In the genomic region with DNA sequence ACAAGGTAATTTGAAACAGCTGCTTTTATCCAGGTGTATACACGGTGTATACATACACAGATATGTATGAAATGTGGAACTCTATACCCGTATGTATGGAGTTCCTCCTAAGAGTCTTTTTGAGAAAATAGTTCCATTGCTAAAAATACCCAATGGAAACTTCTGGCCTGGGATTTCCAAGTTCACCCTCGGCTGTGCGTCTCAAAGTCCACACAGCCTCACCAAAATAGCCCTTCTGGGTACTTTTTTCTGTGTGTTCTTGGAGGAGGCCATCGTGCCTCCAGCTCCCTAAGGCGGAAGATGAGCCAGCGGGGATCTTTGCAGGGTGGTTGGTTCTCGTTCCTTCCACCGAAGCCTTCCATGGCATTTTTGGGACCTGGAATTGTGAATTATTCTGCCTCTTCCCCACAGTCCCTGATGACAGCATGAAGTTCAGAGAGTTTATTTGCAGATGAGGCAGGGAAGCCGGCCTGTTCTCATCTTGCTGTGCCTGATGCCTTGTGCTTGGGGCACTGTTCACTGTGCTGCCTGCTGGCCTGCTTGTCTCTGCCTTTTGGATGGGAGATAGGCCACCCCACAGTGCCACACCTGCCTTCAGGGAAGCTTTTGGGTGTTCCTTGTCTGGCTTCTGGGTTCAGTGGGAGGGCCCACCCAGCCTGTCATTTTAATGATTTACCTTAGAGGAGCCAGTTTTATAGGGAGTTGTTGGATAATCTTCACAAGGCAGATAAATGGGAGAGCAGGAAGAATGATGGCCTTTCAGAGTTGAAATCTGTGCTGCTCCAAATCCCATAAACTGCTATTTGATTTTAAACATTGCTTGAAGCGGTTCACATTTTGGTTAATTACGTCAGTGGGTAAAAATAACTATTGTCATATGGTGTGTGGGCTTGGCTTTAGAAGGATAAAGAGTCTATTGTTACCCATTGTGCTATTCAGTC, we compare ENCODE assay signal across 10 cellular contexts.
DNase-seq lines count a peak whose midpoint lies in the region; ATAC-seq, FAIRE-seq and TF ChIP-seq lines count a peak whose summit lies in the region.
"Had no signal": no experiment of that assay in that cellular context is flagged by ENCODE, and none has a peak within 500 bp of the region (broad histone marks: within the 10 kb centered on the region; RNA-seq: fewer than 3 reads in every experiment).

No MANE protein-coding gene starts in this region.

- no peak for FAIRE-seq in GM12878 (lab: Jason Lieb, UNC)
- no peak for FAIRE-seq in HepG2 (lab: Jason Lieb, UNC)

- H3K9ac ChIP-seq in GM12878 (ENCODE audit: control insufficient read depth, insufficient read depth, low read length) (no peak overlapping the region), HepG2 (ENCODE audit: insufficient read depth, low read depth, low read length) (peak overlapping the region; percentile 26; the same call in 1 of the 2 replicates)

- BruUV-seq in GM12878 (replicated peaks; lab: Mats Ljungman, UMichigan) (no TSS peak), HepG2 (replicated peaks; lab: Mats Ljungman, UMichigan) (no TSS peak)

- ATAC-seq in Right ventricle myocardium inferior (no peak), GM12878 (0 out of 3 replicates have a peak, but pooled peaks have one; percentile 13), HepG2 (peak; percentile 78)

- no peak overlapping the region for H2AFZ ChIP-seq in GM12878 (ENCODE audit: control insufficient read depth, low read depth, low read length)
- no peak overlapping the region for H2AFZ ChIP-seq in HepG2 (ENCODE audit: low read length)

- intact Hi-C loops in Right ventricle myocardium inferior (cut with DNase I) (loop anchor here (5.0 kb wide), 1 partner anchor 157 kb away; no protein-coding TSS in a partner anchor), GM12878 (cut with micrococcal nuclease; ENCODE audit: unreplicated experiment) (no loop called here), HepG2 (cut with micrococcal nuclease; ENCODE audit: unreplicated experiment) (no loop called here)

- H3K79me2 ChIP-seq in GM12878 (ENCODE audit: control insufficient read depth, insufficient read depth, low read length) (peaks cover 6% of the 10 kb centered on the region), HepG2 (ENCODE audit: insufficient read depth, low read length) (no peaks in the 10 kb centered on the region)

- 43% methylated on average over 12 of the region's 12 CpGs for WGBS in GM12878 (ENCODE audit: insufficient coverage, insufficient replicate concordance, low lambda C conversion rate, missing lambda C conversion rate)
- 19% methylated on average over 11 of the region's 12 CpGs for WGBS in HepG2 (ENCODE audit: low lambda C conversion rate)

- H3K4me3 ChIP-seq in cardiac muscle cell (no peak overlapping the region), GM12878 (no peak overlapping the region), HepG2 (replicated peaks in 1 of 3; ENCODE audit: insufficient read depth in 1 of 3, low read depth in 2 of 3, low read length in 3 of 3) (0 out of 6 replicates have a peak overlapping the region, but pooled peaks of 1 of the 3 experiments have one; percentile 7)
- H3K4me3 ChIP-seq: thoracic aorta had no signal

- no peaks in the 10 kb centered on the region for H3K27me3 ChIP-seq in cardiac muscle cell
- no peaks in the 10 kb centered on the region for H3K27me3 ChIP-seq in GM12878 (replicated peaks in 1 of 2; ENCODE audit: control insufficient read depth in 2 of 2, insufficient read depth in 2 of 2, low read length in 1 of 2)
- H3K27me3 ChIP-seq in HepG2 (ENCODE audit: control insufficient read depth in 1 of 2, insufficient read depth in 2 of 2, low read length in 2 of 2): no peaks in the 10 kb centered on the region

- RAD21 ChIA-PET in GM12878 (lab: Charles Lee; ENCODE audit: unreplicated experiment): interaction anchor here (0.5 to 1.4 kb wide), 5 partner anchors 10 to 169 kb away, joined by 3 to 5 read pairs (median 3); no protein-coding TSS in a partner anchor

- TF ChIP-seq POLR2A in GM12878 (IDR thresholded peaks at IDR 0.05; ENCODE audit: low read depth, low read length) (no peak), HepG2 (IDR thresholded peaks at IDR 0.05; ENCODE audit: insufficient read depth in 1 of 2, low read depth in 2 of 2, low read length in 2 of 2) (no peak), erythroblast (IDR thresholded peaks at IDR 0.05; ENCODE audit: low read length) (no peak)

- H3K4me1 ChIP-seq in cardiac muscle cell (ENCODE audit: low read depth) (peaks cover 10% of the 10 kb centered on the region), GM12878 (ENCODE audit: control insufficient read depth, insufficient read depth, low read length) (peaks cover 49% of the 10 kb centered on the region), HepG2 (ENCODE audit: insufficient read depth, low read length) (peaks cover 56% of the 10 kb centered on the region)

- SMC1A ChIA-PET in GM12878 (lab: Charles Lee; ENCODE audit: uncharacterized antibody, unreplicated experiment): interaction anchor here (0.5 to 11.3 kb wide), 6 partner anchors 10 to 169 kb away, joined by 3 to 234 read pairs (median 3); no protein-coding TSS in a partner anchor

- H3K4me2 ChIP-seq in GM12878 (ENCODE audit: control insufficient read depth, insufficient read depth) (no peak overlapping the region), HepG2 (ENCODE audit: low read depth, low read length) (peak overlapping the region; percentile 40)

- H3K27ac ChIP-seq in cardiac muscle cell: peak overlapping the region; percentile 50
- peak overlapping the region; percentile 17; the same call in 1 of the 2 replicates for H3K27ac ChIP-seq in GM12878 (ENCODE audit: control insufficient read depth, insufficient read depth)
- peak overlapping the region; percentile 45 for H3K27ac ChIP-seq in HepG2 (ENCODE audit: extremely low read length, insufficient read depth, low read length)

- TF ChIP-seq CTCF in cardiac muscle cell (IDR thresholded peaks at IDR 0.05; ENCODE audit: low read depth, low read length) (no peak), GM12878 (IDR thresholded peaks at IDR 0.05 in 2 of 3, conservative IDR thresholded peaks at IDR 0.05 in 1 of 3; ENCODE audit: control insufficient read depth in 2 of 3, extremely low read depth in 1 of 3, insufficient read depth in 1 of 3, low read depth in 3 of 3, low read length in 3 of 3) (no peak), HepG2 (CRISPR knock-in tag; IDR thresholded peaks at IDR 0.05) (no peak)

- CTCF ChIA-PET in GM12878 (lab: Yijun Ruan, JAX) (interaction anchor here (0.6 to 10.9 kb wide), 3 partner anchors 10 to 168 kb away, joined by 3 to 244 read pairs (median 3); no protein-coding TSS in a partner anchor), HepG2 (lab: Yijun Ruan, JAX; ENCODE audit: low intra/inter-chr PET ratio, low total read pairs) (no interaction called here)

- H4K20me1 ChIP-seq in GM12878 (ENCODE audit: control insufficient read depth, insufficient read depth) (no peaks in the 10 kb centered on the region; the same call in 1 of the 2 replicates), HepG2 (ENCODE audit: insufficient read depth, low read length) (no peaks in the 10 kb centered on the region)

- H3K36me3 ChIP-seq in cardiac muscle cell (no peaks in the 10 kb centered on the region), GM12878 (ENCODE audit: control insufficient read depth in 2 of 2, insufficient read depth in 2 of 2, low read length in 1 of 2) (no peaks in the 10 kb centered on the region), HepG2 (replicated peaks in 1 of 2; ENCODE audit: control insufficient read depth in 1 of 2, insufficient read depth in 2 of 2, low read length in 2 of 2) (no peaks in the 10 kb centered on the region)
- H3K36me3 ChIP-seq: thoracic aorta had no signal

- TF ChIP-seq EP300 in GM12878 (IDR thresholded peaks at IDR 0.05; ENCODE audit: borderline replicate concordance in 1 of 2, control insufficient read depth in 1 of 2, low read depth in 2 of 2, low read length in 2 of 2): no peak
- TF ChIP-seq EP300 in HepG2 (IDR thresholded peaks at IDR 0.05; ENCODE audit: low read depth in 2 of 2, low read length in 2 of 2): no peak
- no peak for TF ChIP-seq EP300 in HepG2 (CRISPR knock-in tag; IDR thresholded peaks at IDR 0.05; ENCODE audit: borderline replicate concordance)

- H3K9me3 ChIP-seq in cardiac muscle cell (ENCODE audit: low read depth) (no peaks in the 10 kb centered on the region), GM12878 (replicated peaks; ENCODE audit: control insufficient read depth, insufficient read depth, low read length) (no peaks in the 10 kb centered on the region), HepG2 (ENCODE audit: low read length) (no peaks in the 10 kb centered on the region)
- H3K9me3 ChIP-seq: thoracic aorta had no signal

- DNase-seq in cardiac muscle cell (ENCODE audit: low read depth in 1 of 2, low spot score in 1 of 2): peak in 1 of 2 donors; percentile 55
- DNase-seq in Right ventricle myocardium inferior (ENCODE audit: missing footprints): no peak
- DNase-seq in GM12878 (ENCODE audit: low read depth, low spot score): no peak
- peak; percentile 29 for DNase-seq in HepG2 (ENCODE audit: low spot score)
- peak; percentile 37 for DNase-seq in ureter (ENCODE audit: low spot score)
- no peak for DNase-seq in GM19240 (ENCODE audit: insufficient read length, low spot score)
- DNase-seq in iPS-NIHi11 (ENCODE audit: low spot score): no peak
- no peak for DNase-seq in erythroblast (lab: John Stamatoyannopoulos, UW)
- DNase-seq: Kasumi-1 had no signal

- TF ChIP-seq RAD21 in GM12878 (IDR thresholded peaks at IDR 0.05; ENCODE audit: insufficient read depth, low read depth, low read length) (no peak), HepG2 (CRISPR knock-in tag; IDR thresholded peaks at IDR 0.05) (no peak)

- POLR2A ChIA-PET in GM12878 (lab: Charles Lee): interaction anchor here (0.7 to 1.2 kb wide), 2 partner anchors 10 to 29 kb away, joined by 3 read pairs; no protein-coding TSS in a partner anchor
- POLR2A ChIA-PET in HepG2 (lab: Yijun Ruan, JAX): no interaction called here

- in situ Hi-C loops in GM12878 (cut with MboI): loop anchor here (10.0 kb wide), 1 partner anchor 169 kb away; no protein-coding TSS in a partner anchor
- in situ Hi-C loops in HepG2 (cut with HindIII; ENCODE audit: extremely low pct_ligation_motif_present, low pct_unique_long_range_greater_than_20kb): no loop called here

TF ChIP-seq in GM12878, 131 proteins besides CTCF, POLR2A, EP300 and RAD21 (continues in another document):
- TF ChIP-seq HDGF (IDR thresholded peaks at IDR 0.05): no peak
- no peak for TF ChIP-seq JUNB (IDR thresholded peaks at IDR 0.05)

TF ChIP-seq in HepG2, 621 proteins besides CTCF, POLR2A, EP300 and RAD21 (continues in another document):
- no peak for TF ChIP-seq ARID2 (CRISPR knock-in tag; IDR thresholded peaks at IDR 0.05; ENCODE audit: borderline replicate concordance)
- TF ChIP-seq ZNF383 (CRISPR knock-in tag; IDR thresholded peaks at IDR 0.05; ENCODE audit: borderline replicate concordance): no peak
- TF ChIP-seq ZMYM3 (CRISPR knock-in tag; IDR thresholded peaks at IDR 0.05): peak; percentile 21; the same call in 1 of the 2 replicates
- TF ChIP-seq MBNL3 (CRISPR knock-in tag; conservative IDR thresholded peaks at IDR 0.05): no peak
- no peak for TF ChIP-seq ZNF562 (CRISPR knock-in tag; IDR thresholded peaks at IDR 0.05; ENCODE audit: borderline replicate concordance)
- TF ChIP-seq XRCC5 (optimal IDR thresholded peaks at IDR 0.05; ENCODE audit: low read length): peak; percentile 35
- TF ChIP-seq RFX5 (IDR thresholded peaks at IDR 0.05; ENCODE audit: low read depth, low read length): peak; percentile 96
- no peak for TF ChIP-seq JUNB (CRISPR knock-in tag; IDR thresholded peaks at IDR 0.05; ENCODE audit: borderline replicate concordance)

Comparison
In these comparisons a context has a peak if more than half of its experiments do, and no peak if none do; other contexts are left out.
1. DNase-seq: peak in HepG2 (single experiment) and ureter (single experiment); none in Right ventricle myocardium inferior (single experiment), GM12878 (single experiment), GM19240 (single experiment), iPS-NIHi11 (single experiment) and erythroblast (0 of 2).
2. Peak in every context shown above with its lines, with median percentiles within 50 percentile points of each other: H3K27ac ChIP-seq.